1 cellular context compared by ENCODE assay signal in genomic region chr2:44361330-44362206, GRCh38.
TF ChIP-seq lines count a peak whose summit lies in the region.

Gene CAMKMT (plus strand): TSS chr2:44361947.
Gene PREPL (minus strand): TSS chr2:44361494. CDS start chr2:44346342, 15,152 bp downstream.

TF ChIP-seq in K562, 482 proteins besides CTCF, POLR2A, EP300 and RAD21 (continued from another document and continues in another):
- TF ChIP-seq E4F1 (CRISPR knock-in tag; IDR thresholded peaks at IDR 0.05; ENCODE audit: borderline replicate concordance) (peak; percentile 86), HCFC1 (IDR thresholded peaks at IDR 0.05; ENCODE audit: low read depth, low read length) (peak; percentile 82), CSDE1 (IDR thresholded peaks at IDR 0.05) (peak; percentile 84 to 97), KLF6 (CRISPR knock-in tag; IDR thresholded peaks at IDR 0.05; ENCODE audit: borderline replicate concordance) (0 out of 2 replicates have a peak, but pooled peaks have one; percentile 27), ZNF311 (CRISPR knock-in tag; IDR thresholded peaks at IDR 0.05) (no peak), NBN (IDR thresholded peaks at IDR 0.05; ENCODE audit: low read depth) (0 out of 2 replicates have a peak, but pooled peaks have one; percentile 14), ZFP91 (CRISPR knock-in tag; IDR thresholded peaks at IDR 0.05) (peak; percentile 62; the same call in 1 of the 2 replicates), ZNF316 (IDR thresholded peaks at IDR 0.05) (0 out of 2 replicates have a peak, but pooled peaks have one; percentile 17), ELF1 (tag; IDR thresholded peaks at IDR 0.05) (peak; percentile 95), PHF20 (IDR thresholded peaks at IDR 0.05; ENCODE audit: partially characterized antibody) (peak; percentile 39), NRF1 (conservative IDR thresholded peaks at IDR 0.05 in 1 of 2, IDR thresholded peaks at IDR 0.05 in 1 of 2) (peak; percentile 79 to 84), NFRKB (IDR thresholded peaks at IDR 0.05; ENCODE audit: low read depth) (peak; percentile 82; the same call in 1 of the 2 replicates), CEBPB (tag; IDR thresholded peaks at IDR 0.05) (peak; percentile 99), BHLHE40 (IDR thresholded peaks at IDR 0.05; ENCODE audit: low read length) (peak; percentile 86), NFYB (IDR thresholded peaks at IDR 0.05; ENCODE audit: extremely low read depth, insufficient read length) (no peak), NR4A1 (CRISPR knock-in tag; IDR thresholded peaks at IDR 0.05) (peak; percentile 16; the same call in 1 of the 2 replicates), NR4A1 (tag; IDR thresholded peaks at IDR 0.05) (0 out of 2 replicates have a peak, but pooled peaks have one; percentile 71), NFE2 (IDR thresholded peaks at IDR 0.05; ENCODE audit: low read depth) (0 out of 2 replicates have a peak, but pooled peaks have one; percentile 5), GABPB1 (CRISPR knock-in tag; IDR thresholded peaks at IDR 0.05) (peak; percentile 89), NR2C2 (CRISPR knock-in tag; IDR thresholded peaks at IDR 0.05) (peak; percentile 55; the same call in 1 of the 2 replicates), NR2C2 (tag; IDR thresholded peaks at IDR 0.05) (peak; percentile 95), SUPT5H (IDR thresholded peaks at IDR 0.05) (peak; percentile 79), ZKSCAN1 (IDR thresholded peaks at IDR 0.05; ENCODE audit: low read depth, low read length) (0 out of 2 replicates have a peak, but pooled peaks have one; percentile 18), GTF2F1 (IDR thresholded peaks at IDR 0.05; ENCODE audit: low read depth, low read length) (0 out of 2 replicates have a peak, but pooled peaks have one; percentile 31), FOXP1 (CRISPR knock-in tag; IDR thresholded peaks at IDR 0.05) (no peak), GABPA (tag; conservative IDR thresholded peaks at IDR 0.05; ENCODE audit: low read depth) (peak; percentile 86), RFX7 (CRISPR knock-in tag; IDR thresholded peaks at IDR 0.05) (no peak), YY1 (IDR thresholded peaks at IDR 0.05; ENCODE audit: borderline replicate concordance in 1 of 3, control insufficient read depth in 1 of 3, extremely low read depth in 1 of 3, insufficient read depth in 3 of 3, insufficient read length in 1 of 3, insufficient replicate concordance in 2 of 3, low read depth in 1 of 3, low read length in 2 of 3) (peak; percentile 96 to 99 (median 98)), ZBTB33 (CRISPR knock-in tag; IDR thresholded peaks at IDR 0.05) (0 out of 2 replicates have a peak, but pooled peaks have one; percentile 15), ZBTB2 (IDR thresholded peaks at IDR 0.05) (no peak), PKNOX1 (IDR thresholded peaks at IDR 0.05) (peak; percentile 86), SREBF1 (IDR thresholded peaks at IDR 0.05; ENCODE audit: borderline replicate concordance, low read depth, low read length) (peak; percentile 90), ADNP (tag; IDR thresholded peaks at IDR 0.05) (no peak), RBBP5 (IDR thresholded peaks at IDR 0.05; ENCODE audit: borderline replicate concordance, insufficient read depth, low read length, poor library complexity, severe bottlenecking) (peak; percentile 77), IRF9 (tag; IDR thresholded peaks at IDR 0.05) (peak; percentile 86), JUND (IDR thresholded peaks at IDR 0.05; ENCODE audit: borderline replicate concordance, low read depth, low read length) (peak; percentile 9), JUND (tag; IDR thresholded peaks at IDR 0.05; ENCODE audit: borderline replicate concordance, low read depth, low read length) (peak; percentile 91; the same call in 2 of the 3 replicates), DIDO1 (tag; IDR thresholded peaks at IDR 0.05; ENCODE audit: low read depth) (peak; percentile 89), SP1 (CRISPR knock-in tag; IDR thresholded peaks at IDR 0.05) (peak; percentile 15; the same call in 1 of the 2 replicates), ZBTB12 (CRISPR knock-in tag; IDR thresholded peaks at IDR 0.05) (peak; percentile 75), HOXB6 (CRISPR knock-in tag; IDR thresholded peaks at IDR 0.05; ENCODE audit: borderline replicate concordance) (no peak), ETV6 (IDR thresholded peaks at IDR 0.05; ENCODE audit: borderline replicate concordance in 1 of 2, low read depth in 2 of 2, low read length in 1 of 2) (no peak), ETV6 (CRISPR knock-in tag; IDR thresholded peaks at IDR 0.05; ENCODE audit: borderline replicate concordance) (no peak), EWSR1 (IDR thresholded peaks at IDR 0.05; ENCODE audit: borderline replicate concordance, low read depth, partially characterized antibody) (no peak), MYC (IDR thresholded peaks at IDR 0.05; ENCODE audit: low read depth, low read length) (peak; percentile 99), MYC (CRISPR knock-in tag; IDR thresholded peaks at IDR 0.05; ENCODE audit: borderline replicate concordance, low read depth) (peak; percentile 86; the same call in 1 of the 2 replicates), CEBPG (CRISPR knock-in tag; IDR thresholded peaks at IDR 0.05) (peak; percentile 100), CEBPG (tag; conservative IDR thresholded peaks at IDR 0.05 in 1 of 2, IDR thresholded peaks at IDR 0.05 in 1 of 2) (peak; percentile 97), NR2C1 (IDR thresholded peaks at IDR 0.05) (peak; percentile 94), NR2C1 (tag; IDR thresholded peaks at IDR 0.05) (peak; percentile 93), NFIC (IDR thresholded peaks at IDR 0.05) (peak; percentile 100), ZFX (CRISPR knock-in tag; IDR thresholded peaks at IDR 0.05) (peak; percentile 79), CREB1 (IDR thresholded peaks at IDR 0.05) (peak; percentile 79; the same call in 1 of the 2 replicates), CREB1 (CRISPR knock-in tag; IDR thresholded peaks at IDR 0.05) (peak; percentile 83), MBD2 (IDR thresholded peaks at IDR 0.05; ENCODE audit: borderline replicate concordance, low read depth) (0 out of 2 replicates have a peak, but pooled peaks have one; percentile 32)
- TF ChIP-seq, protein P1, sequence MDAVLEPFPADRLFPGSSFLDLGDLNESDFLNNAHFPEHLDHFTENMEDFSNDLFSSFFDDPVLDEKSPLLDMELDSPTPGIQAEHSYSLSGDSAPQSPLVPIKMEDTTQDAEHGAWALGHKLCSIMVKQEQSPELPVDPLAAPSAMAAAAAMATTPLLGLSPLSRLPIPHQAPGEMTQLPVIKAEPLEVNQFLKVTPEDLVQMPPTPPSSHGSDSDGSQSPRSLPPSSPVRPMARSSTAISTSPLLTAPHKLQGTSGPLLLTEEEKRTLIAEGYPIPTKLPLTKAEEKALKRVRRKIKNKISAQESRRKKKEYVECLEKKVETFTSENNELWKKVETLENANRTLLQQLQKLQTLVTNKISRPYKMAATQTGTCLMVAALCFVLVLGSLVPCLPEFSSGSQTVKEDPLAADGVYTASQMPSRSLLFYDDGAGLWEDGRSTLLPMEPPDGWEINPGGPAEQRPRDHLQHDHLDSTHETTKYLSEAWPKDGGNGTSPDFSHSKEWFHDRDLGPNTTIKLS (IDR thresholded peaks at IDR 0.05; ENCODE audit: borderline replicate concordance, low read depth), result peak; percentile 91
- TF ChIP-seq, protein P2, sequence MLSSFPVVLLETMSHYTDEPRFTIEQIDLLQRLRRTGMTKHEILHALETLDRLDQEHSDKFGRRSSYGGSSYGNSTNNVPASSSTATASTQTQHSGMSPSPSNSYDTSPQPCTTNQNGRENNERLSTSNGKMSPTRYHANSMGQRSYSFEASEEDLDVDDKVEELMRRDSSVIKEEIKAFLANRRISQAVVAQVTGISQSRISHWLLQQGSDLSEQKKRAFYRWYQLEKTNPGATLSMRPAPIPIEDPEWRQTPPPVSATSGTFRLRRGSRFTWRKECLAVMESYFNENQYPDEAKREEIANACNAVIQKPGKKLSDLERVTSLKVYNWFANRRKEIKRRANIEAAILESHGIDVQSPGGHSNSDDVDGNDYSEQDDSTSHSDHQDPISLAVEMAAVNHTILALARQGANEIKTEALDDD (IDR thresholded peaks at IDR 0.05), result 0 out of 2 replicates have a peak, but pooled peaks have one; percentile 46
- TF ChIP-seq, protein P3, sequence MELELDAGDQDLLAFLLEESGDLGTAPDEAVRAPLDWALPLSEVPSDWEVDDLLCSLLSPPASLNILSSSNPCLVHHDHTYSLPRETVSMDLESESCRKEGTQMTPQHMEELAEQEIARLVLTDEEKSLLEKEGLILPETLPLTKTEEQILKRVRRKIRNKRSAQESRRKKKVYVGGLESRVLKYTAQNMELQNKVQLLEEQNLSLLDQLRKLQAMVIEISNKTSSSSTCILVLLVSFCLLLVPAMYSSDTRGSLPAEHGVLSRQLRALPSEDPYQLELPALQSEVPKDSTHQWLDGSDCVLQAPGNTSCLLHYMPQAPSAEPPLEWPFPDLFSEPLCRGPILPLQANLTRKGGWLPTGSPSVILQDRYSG (tag; conservative IDR thresholded peaks at IDR 0.05; ENCODE audit: low read depth), result peak; percentile 95
